1 cellular context compared by ENCODE assay signal in genomic region chr2:194087569-194087968, GRCh38.
TF ChIP-seq lines count a peak whose summit lies in the region.

No MANE protein-coding gene starts in this region.

TF ChIP-seq in H1, 55 proteins besides CTCF, POLR2A, EP300 and RAD21:
- TF ChIP-seq TEAD4 (IDR thresholded peaks at IDR 0.05; ENCODE audit: low read depth, low read length) (no peak), SIN3A (conservative IDR thresholded peaks at IDR 0.05 in 1 of 2, IDR thresholded peaks at IDR 0.05 in 1 of 2; ENCODE audit: low read depth in 1 of 2, low read length in 2 of 2) (no peak), CTBP2 (IDR thresholded peaks at IDR 0.05; ENCODE audit: borderline replicate concordance, insufficient read depth, insufficient read length, low read length) (no peak), POLR2AphosphoS5 (IDR thresholded peaks at IDR 0.05; ENCODE audit: low read depth, low read length) (no peak), YY1 (IDR thresholded peaks at IDR 0.05; ENCODE audit: low read depth, low read length) (no peak), JUN (IDR thresholded peaks at IDR 0.05; ENCODE audit: low read depth, low read length) (no peak), EGR1 (IDR thresholded peaks at IDR 0.05; ENCODE audit: borderline replicate concordance, low read depth, low read length) (no peak), TAF1 (IDR thresholded peaks at IDR 0.05; ENCODE audit: low read depth, low read length) (no peak), HDAC6 (IDR thresholded peaks at IDR 0.05; ENCODE audit: low read depth, low read length) (no peak), GTF2F1 (IDR thresholded peaks at IDR 0.05; ENCODE audit: borderline replicate concordance, low read depth, low read length) (no peak), USF2 (IDR thresholded peaks at IDR 0.05; ENCODE audit: low read length) (no peak), RNF2 (IDR thresholded peaks at IDR 0.05; ENCODE audit: borderline replicate concordance, low read depth, low read length, missing control alignments, poor library complexity, severe bottlenecking) (no peak), SP4 (IDR thresholded peaks at IDR 0.05; ENCODE audit: low read length) (no peak), ATF2 (IDR thresholded peaks at IDR 0.05; ENCODE audit: low read length) (no peak)
